In the genomic region with DNA sequence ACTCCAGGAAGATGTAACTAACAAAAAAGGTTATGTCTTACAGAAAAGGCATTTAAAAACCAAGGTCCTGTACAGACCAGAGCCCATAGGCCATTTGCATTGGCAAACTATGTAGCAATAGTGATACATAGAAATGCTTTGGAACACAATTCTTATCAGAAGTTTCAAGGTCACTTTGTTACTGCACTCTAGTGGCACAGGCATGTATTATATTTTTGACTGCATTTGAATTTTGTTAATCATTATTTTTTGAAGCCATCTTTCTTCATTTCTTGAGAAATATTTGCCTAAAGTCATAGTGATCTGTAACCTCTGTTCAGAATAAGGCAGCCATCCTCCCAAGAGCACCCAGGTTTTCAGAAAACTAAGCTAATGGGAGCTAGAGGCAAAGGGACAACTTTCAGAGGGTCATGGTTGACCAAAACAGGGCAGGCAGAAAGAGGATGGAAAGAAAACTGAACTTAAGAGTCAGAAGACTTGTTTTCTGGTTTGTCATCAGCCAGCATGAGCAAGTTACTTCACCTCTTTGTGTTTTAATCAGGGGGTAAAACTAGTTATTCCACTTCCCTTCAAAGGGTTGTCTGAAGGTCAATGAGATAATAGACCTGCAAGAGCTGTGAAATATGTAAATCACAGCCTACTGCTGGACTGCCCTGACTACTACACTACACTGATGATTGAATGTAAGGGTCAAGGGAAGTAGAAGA, we compare ENCODE assay signal across 9 cellular contexts. TPM values are rescaled to one million over a fixed set of nuclear protein-coding genes. Genes with fewer than 3 reads are reported as not detected.
DNase-seq lines count a peak whose midpoint lies in the region; ATAC-seq, FAIRE-seq and TF ChIP-seq lines count a peak whose summit lies in the region.
"Had no signal": no experiment of that assay in that cellular context is flagged by ENCODE, and none has a peak within 500 bp of the region (broad histone marks: within the 10 kb centered on the region; RNA-seq: fewer than 3 reads in every experiment).

No MANE protein-coding gene starts in this region.

- no peaks in the 10 kb centered on the region for H3K36me3 ChIP-seq in tibial artery
- H3K36me3 ChIP-seq: BLaER1 treated with 17β-estradiol and CSF1 and Interleukin-3, amounts not matched to agents 10 nM and 100 nM had no signal

- intact Hi-C loops in right cardiac atrium (cut with DNase I) (loop anchor here in 1 of 4 donors (5.0 kb wide), 1 partner anchor 176 kb away; no protein-coding TSS in a partner anchor), tibial artery (cut with DNase I; ENCODE audit: low total_unique reads) (loop anchor here (5.0 kb wide), 1 partner anchor 176 kb away; no protein-coding TSS in a partner anchor)

- H3K9me3 ChIP-seq in right cardiac atrium (ENCODE audit: control insufficient read depth, low read length) (no peaks in the 10 kb centered on the region), tibial artery (no peaks in the 10 kb centered on the region)
- H3K9me3 ChIP-seq: BLaER1 treated with 17β-estradiol and CSF1 and Interleukin-3, amounts not matched to agents 10 nM and 100 nM had no signal

- peak; percentile 43 to 51 for ATAC-seq in right cardiac atrium

- peak; percentile 50 to 52 for TF ChIP-seq CTCF in tibial artery (IDR thresholded peaks at IDR 0.05)

- H3K27ac ChIP-seq in right cardiac atrium (ENCODE audit: low read length) (no peak overlapping the region), tibial artery (peak overlapping the region in 1 of 2 donors; percentile 27)
- H3K27ac ChIP-seq: BLaER1 treated with 17β-estradiol and CSF1 and Interleukin-3, amounts not matched to agents 10 nM and 100 nM had no signal

- peaks cover 2% of the 10 kb centered on the region for H3K4me1 ChIP-seq in right cardiac atrium (ENCODE audit: control insufficient read depth, insufficient read depth, low read length)
- peaks cover 0 to 27% (median 6%) of the 10 kb centered on the region in 4 donors for H3K4me1 ChIP-seq in tibial artery

- H3K27me3 ChIP-seq in right cardiac atrium (ENCODE audit: control insufficient read depth, insufficient read depth) (no peaks in the 10 kb centered on the region), tibial artery (no peaks in the 10 kb centered on the region)
- H3K27me3 ChIP-seq: BLaER1 treated with 17β-estradiol and CSF1 and Interleukin-3, amounts not matched to agents 10 nM and 100 nM had no signal

- FAIRE-seq in TTC549 (lab: Jason Lieb, UNC), result peak; percentile 13

- H3K4me3 ChIP-seq in right cardiac atrium (ENCODE audit: low read length) (no peak overlapping the region), tibial artery (no peak overlapping the region)
- H3K4me3 ChIP-seq: BLaER1 treated with 17β-estradiol and CSF1 and Interleukin-3, amounts not matched to agents 10 nM and 100 nM had no signal

- DNase-seq in NCI-H1105 (lab: John Stamatoyannopoulos, UW) (peak; percentile 10), NCI-H1105 treated with DMSO at 0.1 percent for 48 hours (lab: John Stamatoyannopoulos, UW) (no peak), right cardiac atrium (no peak), tibial artery (no peak), NCI-H2227 (lab: John Stamatoyannopoulos, UW; ENCODE audit: unreplicated experiment) (no peak)
- no peak for DNase-seq in activated CD4-positive, CD25-positive, alpha-beta regulatory T cell (lab: John Stamatoyannopoulos, UW)
- DNase-seq in activated naive CD4-positive, alpha-beta T cell treated with Interleukin-2 at 50 U/mL for 16 hours, result no peak

RNA-seq across cellular contexts. Expression of gene SLC38A11, which starts 41.5 kb away (rescaled TPM):
- total RNA-seq in right cardiac atrium, result under 1 TPM in 2 of 4 donors, not detected in 2; 0.08 to 0.17 TPM
- polyA plus RNA-seq in right cardiac atrium, result 0.25 TPM
